8 cellular contexts compared by ENCODE assay signal in genomic region chr10:102504976-102505300, GRCh38. TPM values are rescaled to one million over a fixed set of nuclear protein-coding genes. Genes with fewer than 3 reads are reported as not detected.
DNase-seq lines count a peak whose midpoint lies in the region; ATAC-seq and TF ChIP-seq lines count a peak whose summit lies in the region.

No MANE protein-coding gene starts in this region.

- H3K27ac Mint-ChIP-seq in CD4-positive, alpha-beta memory T cell, result peak overlapping the region in 6 of 7 donors; percentile 86 to 95 (median 94)

- 0% methylated on average over 5 of the region's 5 CpGs for WGBS in esophagus muscularis mucosa

- H3K4me3 ChIP-seq in CD4-positive, alpha-beta memory T cell (ENCODE audit: low read length in 2 of 2), result peak overlapping the region; percentile 81 to 97
- H3K4me3 ChIP-seq in OCI-LY3 (ENCODE audit: low read length), result peak overlapping the region; percentile 98
- H3K4me3 ChIP-seq in esophagus muscularis mucosa, result peak overlapping the region; percentile 82 to 98 (median 88)
- H3K4me3 ChIP-seq in parathyroid adenoma (ENCODE audit: low read depth, low read length), result peak overlapping the region; percentile 94

- H2AFZ ChIP-seq in OCI-LY3 (ENCODE audit: low read depth, low read length), result no peak overlapping the region; the same call in 1 of the 2 replicates
- H2AFZ ChIP-seq in parathyroid adenoma, result peak overlapping the region; percentile 83

- no peaks in the 10 kb centered on the region for H3K27me3 ChIP-seq in CD4-positive, alpha-beta memory T cell (ENCODE audit: insufficient read depth, low read length)
- H3K27me3 ChIP-seq in OCI-LY3 (ENCODE audit: low read depth, low read length), result no peaks in the 10 kb centered on the region
- H3K27me3 ChIP-seq in esophagus muscularis mucosa, result no peaks in the 10 kb centered on the region
- no peaks in the 10 kb centered on the region for H3K27me3 ChIP-seq in parathyroid adenoma (ENCODE audit: control insufficient read depth, insufficient read depth, low read length)

- ATAC-seq in HG03039 (IDR thresholded peaks at IDR 0.05; ENCODE audit: unreplicated experiment), result no peak

- POLR2A ChIA-PET in CD4-positive, alpha-beta memory T cell (lab: Charles Lee; ENCODE audit: partially characterized antibody), result interaction anchor here (0.6 to 5.7 kb wide), 14 partner anchors 54 to 413 kb away, joined by 3 to 54 read pairs (median 4); partner anchors contain the start of genes ARL3, C10orf95, CNNM2 and CUEDC2

- no peak for DNase-seq in CD4-positive, alpha-beta memory T cell
- DNase-seq in esophagus muscularis mucosa (ENCODE audit: extremely low spot score) (no peak), NCI-H187 (lab: John Stamatoyannopoulos, UW) (no peak), DMS79 (lab: John Stamatoyannopoulos, UW) (no peak)
- no peak for DNase-seq in central memory CD4-positive, alpha-beta T cell

- H3K9ac ChIP-seq in OCI-LY3 (ENCODE audit: low read length) (peak overlapping the region; percentile 90), parathyroid adenoma (no peak overlapping the region)

- H4K20me1 ChIP-seq in OCI-LY3 (ENCODE audit: insufficient read depth, low read length), result peaks cover 11% of the 10 kb centered on the region

- H3K4me1 Mint-ChIP-seq in CD4-positive, alpha-beta memory T cell, result peaks cover 13 to 48% (median 30%) of the 10 kb centered on the region in 4 donors

- H3K36me3 ChIP-seq in CD4-positive, alpha-beta memory T cell (ENCODE audit: insufficient read depth, low read length), result peaks cover 17% of the 10 kb centered on the region
- H3K36me3 ChIP-seq in OCI-LY3 (replicated peaks; ENCODE audit: low read depth, low read length) (peaks cover 2% of the 10 kb centered on the region), esophagus muscularis mucosa (peaks cover 0 to 17% (median 12%) of the 10 kb centered on the region in 4 donors), parathyroid adenoma (ENCODE audit: control insufficient read depth, insufficient read depth, low read length) (no peaks in the 10 kb centered on the region)

- intact Hi-C loops in CD4-positive, alpha-beta memory T cell (cut with micrococcal nuclease), result loop anchor here (5.0 kb wide), 2 partner anchors 862 to 1412 kb away; partner anchors contain the start of genes STN1 and TAF5
- intact Hi-C loops in esophagus muscularis mucosa (cut with DNase I), result loop anchor here (5.0 to 10.0 kb wide), 2 partner anchors 137 to 350 kb away; partner anchors contain the start of genes NOLC1 and TRIM8

- peak overlapping the region; percentile 91 for H3K27ac ChIP-seq in CD4-positive, alpha-beta memory T cell (ENCODE audit: low read depth, low read length)
- H3K27ac ChIP-seq in OCI-LY3 (ENCODE audit: low read length), result no peak overlapping the region
- H3K27ac ChIP-seq in esophagus muscularis mucosa (replicated peaks in 1 of 4), result peak overlapping the region; percentile 84 to 98 (median 86)
- H3K27ac ChIP-seq in parathyroid adenoma, result peak overlapping the region; percentile 72

- H3K79me2 ChIP-seq in OCI-LY3 (ENCODE audit: low read length) (peaks cover 31% of the 10 kb centered on the region), parathyroid adenoma (peaks cover 14% of the 10 kb centered on the region)

- H3K4me2 ChIP-seq in OCI-LY3 (ENCODE audit: low read length) (peak overlapping the region; percentile 71), parathyroid adenoma (ENCODE audit: low read length) (peak overlapping the region; percentile 96)

- no peak for TF ChIP-seq EP300 in esophagus muscularis mucosa (IDR thresholded peaks at IDR 0.05)

- H3K9me3 Mint-ChIP-seq in CD4-positive, alpha-beta memory T cell, result no peaks in the 10 kb centered on the region

- no peaks in the 10 kb centered on the region for H3K27me3 Mint-ChIP-seq in CD4-positive, alpha-beta memory T cell

- TF ChIP-seq CTCF in OCI-LY3 (IDR thresholded peaks at IDR 0.05; ENCODE audit: low read depth, low read length) (no peak), esophagus muscularis mucosa (IDR thresholded peaks at IDR 0.05) (no peak), parathyroid adenoma (IDR thresholded peaks at IDR 0.05) (no peak)

- H3K4me3 Mint-ChIP-seq in CD4-positive, alpha-beta memory T cell, result peak overlapping the region in 2 of 8 donors; percentile 92 to 95

- H3K9me3 ChIP-seq in CD4-positive, alpha-beta memory T cell (ENCODE audit: control insufficient read depth in 1 of 2, low read length in 2 of 2), result no peaks in the 10 kb centered on the region
- H3K9me3 ChIP-seq in OCI-LY3 (ENCODE audit: insufficient read depth, low read length) (no peaks in the 10 kb centered on the region), esophagus muscularis mucosa (no peaks in the 10 kb centered on the region), parathyroid adenoma (ENCODE audit: control insufficient read depth, low read length) (no peaks in the 10 kb centered on the region)

- H3K36me3 Mint-ChIP-seq in CD4-positive, alpha-beta memory T cell, result peaks cover 11 to 33% of the 10 kb centered on the region in 2 donors

- peaks cover 43% of the 10 kb centered on the region for H3K4me1 ChIP-seq in CD4-positive, alpha-beta memory T cell (ENCODE audit: insufficient read depth, low read length)
- H3K4me1 ChIP-seq in OCI-LY3 (ENCODE audit: low read length), result peaks cover 8% of the 10 kb centered on the region
- H3K4me1 ChIP-seq in esophagus muscularis mucosa, result peaks cover 36 to 58% (median 53%) of the 10 kb centered on the region in 4 donors
- H3K4me1 ChIP-seq in parathyroid adenoma, result peaks cover 14% of the 10 kb centered on the region

- CTCF ChIA-PET in CD4-positive, alpha-beta memory T cell (lab: Charles Lee; ENCODE audit: partially characterized antibody), result interaction anchor here (0.9 to 5.7 kb wide), 19 partner anchors 9 to 664 kb away, joined by 3 to 64 read pairs (median 5); partner anchors contain the start of genes ARL3, C10orf95, CUEDC2 and SFXN2

- no peak for TF ChIP-seq POLR2A in esophagus muscularis mucosa (IDR thresholded peaks at IDR 0.05; ENCODE audit: low read depth)

RNA-seq across cellular contexts. Expression of gene SUFU, which starts 1.2 kb away (rescaled TPM):
- total RNA-seq in CD4-positive, alpha-beta memory T cell, result 10 to 100 TPM; 20.5 to 22.0 TPM
- polyA plus RNA-seq in CD4-positive, alpha-beta memory T cell, result 10 to 100 TPM in 1 of 2 donors, 1 to 10 TPM in 1; 2.0 to 12.6 TPM
- total RNA-seq in esophagus muscularis mucosa, result 10 to 100 TPM in 2 of 4 donors, 1 to 10 TPM in 2; 5.0 to 11.7 (median 10.1) TPM

RNA-seq across cellular contexts. Expression of gene ACTR1A, which starts 2.4 kb away (rescaled TPM):
- total RNA-seq in CD4-positive, alpha-beta memory T cell, result 10 to 100 TPM; 54.9 to 60.0 TPM
- polyA plus RNA-seq in CD4-positive, alpha-beta memory T cell, result 10 to 100 TPM; 69.9 to 72.3 TPM
- total RNA-seq in esophagus muscularis mucosa, result 100 to 1,000 TPM; 164 to 283 (median 229) TPM

RNA-seq across cellular contexts. Expression of gene C10orf95, which starts 53.6 kb away (rescaled TPM):
- 1 to 10 TPM in 1 of 2 experiments, under 1 TPM in 1; 0.89 to 1.6 TPM for total RNA-seq in CD4-positive, alpha-beta memory T cell
- under 1 TPM; 0.41 to 0.42 TPM for polyA plus RNA-seq in CD4-positive, alpha-beta memory T cell
- total RNA-seq in esophagus muscularis mucosa, result 1 to 10 TPM in 1 of 4 donors, not detected in 3; 1.0 TPM
